20 cellular contexts compared by ENCODE assay signal in the genomic region with DNA sequence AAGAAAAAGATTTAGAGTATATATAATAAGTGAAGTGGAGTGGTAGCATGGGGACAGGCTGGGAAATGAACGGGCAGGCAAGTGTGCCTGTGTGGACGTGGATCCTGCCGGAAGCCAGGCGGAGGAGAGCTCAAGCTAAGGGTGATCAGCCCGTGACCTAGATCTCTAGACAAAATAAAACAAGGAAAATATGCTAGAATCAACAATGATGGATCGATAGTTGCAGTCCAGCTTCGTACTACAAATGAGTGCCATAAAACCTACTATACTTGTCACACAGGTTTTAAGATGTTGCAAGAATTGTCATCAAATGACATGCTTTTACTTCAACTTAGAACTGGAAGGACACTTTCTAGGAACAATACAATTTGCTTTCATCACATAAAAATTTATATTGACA. TPM values are rescaled to one million over a fixed set of nuclear protein-coding genes. Genes with fewer than 3 reads are reported as not detected.
"Had no signal": no experiment of that assay in that cellular context is flagged by ENCODE, and none has a peak within 500 bp of the region (broad histone marks: within the 10 kb centered on the region; RNA-seq: fewer than 3 reads in every experiment).

No MANE protein-coding gene starts in this region.

- H3K27ac ChIP-seq: epithelial cell of prostate, gastrocnemius medialis, heart right ventricle, sigmoid colon, upper lobe of right lung had no signal

- ATAC-seq: activated CD8-positive, alpha-beta T cell treated with anti-CD3 and anti-CD28 coated beads, Interleukin-2, amount 10 ng/mL, durations not matched to agents 7 days and 5 days; gastrocnemius medialis; heart right ventricle; left ventricle myocardium superior; T-helper 17 cell; upper lobe of right lung had no signal

- H3K4me3 ChIP-seq: gastrocnemius medialis, heart right ventricle, sigmoid colon, upper lobe of right lung had no signal

- H3K9me3 Mint-ChIP-seq: stimulated activated naive CD8-positive, alpha-beta T cell treated with anti-CD3 and anti-CD28 coated beads, Interleukin-15, Interleukin-2, amounts not matched to agents 100 ng/mL and 50 ng/mL, for 24 hours had no signal

- H3K4me3 Mint-ChIP-seq: activated CD8-positive, alpha-beta T cell treated with anti-CD3 and anti-CD28 coated beads, Interleukin-2, amount 10 ng/mL, durations not matched to agents 7 days and 5 days; stimulated activated naive CD8-positive, alpha-beta T cell treated with anti-CD3 and anti-CD28 coated beads, Interleukin-15, Interleukin-2, amounts not matched to agents 100 ng/mL and 50 ng/mL, for 24 hours had no signal

- H3K27ac Mint-ChIP-seq: progenitor cell of endocrine pancreas had no signal

- H3K27me3 ChIP-seq: gastrocnemius medialis, heart right ventricle, sigmoid colon, upper lobe of right lung had no signal

- H3K27me3 Mint-ChIP-seq: progenitor cell of endocrine pancreas; stimulated activated naive CD8-positive, alpha-beta T cell treated with anti-CD3 and anti-CD28 coated beads, Interleukin-15, Interleukin-2, amounts not matched to agents 100 ng/mL and 50 ng/mL, for 24 hours; T-helper 17 cell had no signal

- DNase-seq: activated CD8-positive, alpha-beta memory T cell treated with anti-CD3 and anti-CD28 coated beads, Interleukin-2, amount 50 U/mL, for 48 hours; activated CD8-positive, alpha-beta T cell treated with anti-CD3 and anti-CD28 coated beads, Interleukin-2, amount 10 ng/mL, durations not matched to agents 7 days and 5 days; activated naive CD4-positive, alpha-beta T cell; caudate nucleus; cortex of kidney; effector CD8-positive, alpha-beta T cell; gastrocnemius medialis; heart right ventricle; islet precursor cell; left ventricle myocardium superior; sigmoid colon; stimulated activated CD4-positive, alpha-beta T cell treated with anti-CD3 and anti-CD28 coated beads, Interleukin-12 subunit alpha, Interleukin-12 subunit beta, amount 100 ng/mL, for 4 hours; stimulated activated CD4-positive, alpha-beta T cell treated with anti-CD3 and anti-CD28 coated beads, Interleukin-2, amount 100 ng/mL, for 48 hours; stimulated activated CD8-positive, alpha-beta memory T cell treated with anti-CD3 and anti-CD28 coated beads, Interleukin-4, amount 100 ng/mL, for 48 hours; T-helper 17 cell; upper lobe of right lung had no signal

- H3K4me1 ChIP-seq: upper lobe of right lung had no signal

- H3K9me3 ChIP-seq: gastrocnemius medialis, heart right ventricle, sigmoid colon, upper lobe of right lung had no signal

RNA-seq across cellular contexts. Expression of a gene that starts 40.1 kb away (rescaled TPM):
- total RNA-seq: activated CD8-positive, alpha-beta T cell treated with anti-CD3 and anti-CD28 coated beads, Interleukin-2, amount 10 ng/mL, durations not matched to agents 7 days and 5 days; gastrocnemius medialis; heart right ventricle; left ventricle myocardium superior; progenitor cell of endocrine pancreas; sigmoid colon; T-helper 17 cell; temporal lobe; upper lobe of right lung had no signal
- polyA plus RNA-seq: heart right ventricle, sigmoid colon had no signal
